9 cellular contexts compared by ENCODE assay signal in the genomic region with DNA sequence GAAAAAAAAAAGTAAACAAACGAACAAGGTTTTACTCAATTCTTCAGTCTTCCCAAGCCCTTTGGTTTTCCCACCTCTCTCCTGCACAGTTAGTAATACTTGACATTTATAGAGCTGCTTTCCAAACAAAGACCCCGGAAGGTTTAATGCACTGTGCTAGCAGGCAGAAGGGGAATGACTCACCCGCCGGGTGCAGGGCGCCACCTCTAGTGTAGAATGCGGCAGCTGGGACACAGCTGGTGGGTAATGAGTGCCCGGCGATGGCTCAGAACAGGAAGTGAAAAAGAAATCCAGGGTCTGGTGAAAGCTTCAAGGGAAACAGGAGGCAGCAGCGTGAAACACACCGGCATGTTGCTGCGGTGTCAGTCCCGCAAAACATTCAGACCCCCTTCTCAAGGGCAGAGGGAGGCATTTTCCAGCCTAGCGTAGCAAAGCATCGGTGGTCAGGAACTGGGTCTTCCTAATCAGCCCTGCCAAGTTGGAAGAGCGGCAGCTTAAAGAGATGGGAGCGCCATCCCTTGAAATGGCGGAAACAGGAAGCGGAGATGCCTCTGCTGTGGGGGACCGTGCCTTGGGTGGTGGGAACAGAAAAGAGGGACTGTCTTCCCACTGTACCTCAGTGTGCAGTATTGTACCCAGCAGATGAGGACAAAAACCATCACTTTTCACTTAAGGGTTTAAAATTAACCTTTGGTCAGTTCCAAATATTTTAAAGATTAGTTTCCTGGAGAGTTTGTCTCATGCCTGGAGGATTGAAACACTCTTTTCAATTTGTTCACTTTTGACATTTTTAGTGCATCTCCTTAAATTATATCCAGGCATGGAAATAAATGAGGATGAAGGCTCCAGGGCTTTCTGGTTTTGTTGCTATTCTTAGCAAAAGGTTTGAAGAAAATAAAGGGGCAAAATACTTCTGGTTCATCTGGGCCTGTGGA.
DNase-seq lines count a peak whose midpoint lies in the region; ATAC-seq, FAIRE-seq and TF ChIP-seq lines count a peak whose summit lies in the region.
"Had no signal": no experiment of that assay in that cellular context is flagged by ENCODE, and none has a peak within 500 bp of the region (broad histone marks: within the 10 kb centered on the region; RNA-seq: fewer than 3 reads in every experiment).

No MANE protein-coding gene starts in this region.

- H3K4me3 ChIP-seq in rectal smooth muscle tissue (ENCODE audit: low read length), result peak overlapping the region; percentile 11
- no peak overlapping the region for H3K4me3 ChIP-seq in psoas muscle

- ATAC-seq in psoas muscle (no peak), HG03108 (IDR thresholded peaks at IDR 0.05; ENCODE audit: unreplicated experiment) (no peak)
- ATAC-seq: activated T-helper 17 cell treated with anti-CD3 and anti-CD28 coated beads, Interleukin-2, amount 50 U/mL, for 72 hours had no signal

- intact Hi-C loops in psoas muscle (cut with DNase I), result no loop called here

- TF ChIP-seq CTCF in chondrocyte (IDR thresholded peaks at IDR 0.05), result peak; percentile 48
- no peak for TF ChIP-seq CTCF in psoas muscle (IDR thresholded peaks at IDR 0.05)

- H3K9ac ChIP-seq in rectal smooth muscle tissue (ENCODE audit: low read length), result no peak overlapping the region

- H3K27ac ChIP-seq in rectal smooth muscle tissue (ENCODE audit: low read depth, low read length) (peak overlapping the region; percentile 71), psoas muscle (no peak overlapping the region)

- H3K27ac Mint-ChIP-seq in chondrocyte (ENCODE audit: unreplicated experiment), result peak overlapping the region; percentile 53
- H3K27ac Mint-ChIP-seq: activated T-helper 17 cell treated with anti-CD3 and anti-CD28 coated beads, Interleukin-2, amount 50 U/mL, for 72 hours had no signal

- H3K27me3 Mint-ChIP-seq in chondrocyte (ENCODE audit: low read depth), result no peaks in the 10 kb centered on the region

- FAIRE-seq in GM12891 (lab: Jason Lieb, UNC), result no peak

- WGBS in psoas muscle, 3 donors, result 34 to 35% (median 34%) methylated on average over 19 of the region's 19 CpGs

- no peak for DNase-seq in GM12891 (ENCODE audit: insufficient read length, low spot score)
- DNase-seq in NCI-H1694 (lab: John Stamatoyannopoulos, UW), result peak; percentile 70
- no peak for DNase-seq in chondrocyte (ENCODE audit: low spot score)
- no peak for DNase-seq in NCI-H2196 treated with DMSO at 0.1 percent for 48 hours (lab: John Stamatoyannopoulos, UW; ENCODE audit: unreplicated experiment)
- no peak for DNase-seq in ACHN
- no peak for DNase-seq in psoas muscle

- H3K27me3 ChIP-seq in rectal smooth muscle tissue (ENCODE audit: control insufficient read depth, insufficient read depth, low read length), result no peaks in the 10 kb centered on the region
- peaks cover 0 to 18% (median 0%) of the 10 kb centered on the region in 3 donors for H3K27me3 ChIP-seq in psoas muscle (ENCODE audit: insufficient read depth in 3 of 3, low read length in 2 of 3)

- H3K9me3 Mint-ChIP-seq in chondrocyte (ENCODE audit: low read depth), result peaks cover 18% of the 10 kb centered on the region
- H3K9me3 Mint-ChIP-seq: activated T-helper 17 cell treated with anti-CD3 and anti-CD28 coated beads, Interleukin-2, amount 50 U/mL, for 72 hours had no signal

- no peak for TF ChIP-seq POLR2A in GM12891 (IDR thresholded peaks at IDR 0.05; ENCODE audit: low read depth, low read length)

- peaks cover 4% of the 10 kb centered on the region for H3K36me3 Mint-ChIP-seq in chondrocyte (ENCODE audit: low read depth)

- H3K36me3 ChIP-seq in rectal smooth muscle tissue (ENCODE audit: control insufficient read depth, insufficient read depth, low read length), result no peaks in the 10 kb centered on the region
- H3K36me3 ChIP-seq in psoas muscle (ENCODE audit: insufficient read depth in 1 of 2, low read depth in 1 of 2), result no peaks in the 10 kb centered on the region

- H3K4me1 Mint-ChIP-seq in chondrocyte (ENCODE audit: low read depth), result peaks cover 23% of the 10 kb centered on the region
- H3K4me1 Mint-ChIP-seq: activated T-helper 17 cell treated with anti-CD3 and anti-CD28 coated beads, Interleukin-2, amount 50 U/mL, for 72 hours had no signal

- H3K9me3 ChIP-seq in psoas muscle, result no peaks in the 10 kb centered on the region

- peaks cover 4% of the 10 kb centered on the region for H3K4me1 ChIP-seq in rectal smooth muscle tissue (ENCODE audit: control insufficient read depth, insufficient read depth, low read length)
- no peaks in the 10 kb centered on the region for H3K4me1 ChIP-seq in psoas muscle

- H3K4me3 Mint-ChIP-seq in chondrocyte (ENCODE audit: unreplicated experiment), result peak overlapping the region; percentile 48
- H3K4me3 Mint-ChIP-seq: activated T-helper 17 cell treated with anti-CD3 and anti-CD28 coated beads, Interleukin-2, amount 50 U/mL, for 72 hours had no signal

- in situ Hi-C loops in ACHN (cut with HindIII; ENCODE audit: low pct_ligation_motif_present, low pct_unique_long_range_greater_than_20kb, low sequenced_read_pairs), result no loop called here

TF ChIP-seq in GM12891, 5 proteins besides CTCF, POLR2A, EP300 and RAD21:
- TF ChIP-seq SPI1 (IDR thresholded peaks at IDR 0.05; ENCODE audit: low read depth, low read length), result 0 out of 2 replicates have a peak, but pooled peaks have one; percentile 1
- no peak for TF ChIP-seq PAX5 (IDR thresholded peaks at IDR 0.05; ENCODE audit: insufficient read depth, low read length, severe bottlenecking)
- no peak for TF ChIP-seq POLR2AphosphoS5 (IDR thresholded peaks at IDR 0.05; ENCODE audit: low read depth, low read length)
